ENCODE assay signal across 18 cellular contexts in the genomic region with DNA sequence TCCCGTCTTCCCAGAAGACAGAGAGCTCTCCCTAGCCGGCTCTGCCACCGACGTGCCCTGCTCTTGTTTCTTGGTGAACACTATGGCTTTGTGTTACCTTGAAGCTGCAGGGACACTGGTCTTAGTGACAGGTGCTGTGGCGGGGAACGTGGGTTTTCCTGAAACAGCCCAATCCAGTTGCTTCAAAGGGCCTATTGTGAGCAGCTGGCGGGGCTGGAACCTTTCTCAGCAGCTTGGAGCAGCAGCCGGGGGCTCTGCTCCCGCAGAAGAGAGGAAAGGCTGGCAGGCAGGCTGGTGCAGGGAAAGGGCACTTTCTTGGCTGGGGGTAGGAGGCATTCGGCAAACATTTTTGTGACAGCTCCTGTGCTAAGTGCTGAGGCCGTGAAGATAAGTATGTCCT. TPM values are rescaled to one million over a fixed set of nuclear protein-coding genes. Genes with fewer than 3 reads are reported as not detected.
A peak's percentile ranks its signal among the peaks of the same experiment; 100 is the strongest.
DNase-seq lines count a peak whose midpoint lies in the region; ATAC-seq and TF ChIP-seq lines count a peak whose summit lies in the region.
"Had no signal": no experiment of that assay in that cellular context is flagged by ENCODE, and none has a peak within 500 bp of the region (broad histone marks: within the 10 kb centered on the region; RNA-seq: fewer than 3 reads in every experiment).

No MANE protein-coding gene starts in this region.

- H3K4me1 ChIP-seq in left ventricle myocardium inferior, result peaks cover 92% of the 10 kb centered on the region
- peaks cover 9 to 63% (median 41%) of the 10 kb centered on the region in 4 donors for H3K4me1 ChIP-seq in stomach

- TF ChIP-seq CTCF in left ventricle myocardium inferior (IDR thresholded peaks at IDR 0.05; ENCODE audit: borderline replicate concordance) (no peak), stomach (IDR thresholded peaks at IDR 0.05) (no peak)

- no peak for TF ChIP-seq POLR2A in stomach (IDR thresholded peaks at IDR 0.05)

- no peak for TF ChIP-seq EP300 in stomach (IDR thresholded peaks at IDR 0.05)

- H3K27me3 ChIP-seq in left ventricle myocardium inferior (ENCODE audit: low read depth) (no peaks in the 10 kb centered on the region), stomach (no peaks in the 10 kb centered on the region)

- intact Hi-C loops in left ventricle myocardium inferior (cut with micrococcal nuclease), result no loop called here
- intact Hi-C loops in stomach (cut with DNase I; ENCODE audit: low total_unique reads), result no loop called here

- ATAC-seq in HG03457 (IDR thresholded peaks at IDR 0.05; ENCODE audit: unreplicated experiment) (no peak), HG03354 (IDR thresholded peaks at IDR 0.05; ENCODE audit: poor library complexity, severe bottlenecking, unreplicated experiment) (no peak)
- ATAC-seq: CD8-positive, alpha-beta T cell; PC-3 had no signal

- 17 to 60% (median 34%) methylated on average over 8 to 11 of the region's 11 CpGs for WGBS in stomach, 5 donors

- H3K9me3 ChIP-seq in left ventricle myocardium inferior (replicated peaks), result no peaks in the 10 kb centered on the region
- H3K9me3 ChIP-seq in stomach, result no peaks in the 10 kb centered on the region
- H3K9me3 ChIP-seq: SK-N-SH had no signal

- peak overlapping the region; percentile 95 for H3K27ac ChIP-seq in left ventricle myocardium inferior (replicated peaks)
- H3K27ac ChIP-seq in stomach, result peak overlapping the region; percentile 11 to 75 (median 62)

- peak overlapping the region; percentile 61 for H3K4me3 ChIP-seq in left ventricle myocardium inferior
- H3K4me3 ChIP-seq in stomach, result no peak overlapping the region

- DNase-seq in NCI-H526 (lab: John Stamatoyannopoulos, UW) (peak; percentile 81 to 88), cerebellar cortex (ENCODE audit: low spot score) (peak; percentile 59), left ventricle myocardium inferior (no peak), stomach (peak; percentile 57), NCI-H82 (lab: John Stamatoyannopoulos, UW) (no peak)
- DNase-seq in activated T-cell treated with anti-CD3 and anti-CD28 coated beads, Interleukin-2, amount 50 U/mL, for 1 hour, result no peak
- DNase-seq: CD8-positive, alpha-beta T cell; DMS79 treated with DMSO at 0.1 percent for 48 hours; GDM1; IMR-90; Kasumi-1; NCI-H187 treated with DMSO at 0.1 percent for 48 hours; NK-92 treated with Interleukin-12 subunit alpha and Interleukin-12 subunit beta, amount 100 ng/mL, for 24 hours; PC-3; SK-N-SH had no signal

- H3K36me3 ChIP-seq in left ventricle myocardium inferior (peaks cover 21% of the 10 kb centered on the region), stomach (no peaks in the 10 kb centered on the region)

RNA-seq across cellular contexts. Expression of gene MYZAP, which starts 12.8 kb away (rescaled TPM):
- 934 TPM for total RNA-seq in left ventricle myocardium inferior
- total RNA-seq in stomach, result 10 to 100 TPM in 4 of 5 donors, not detected in 1; 15.2 to 59.8 (median 33.2) TPM
- 10 to 100 TPM in 2 of 3 donors, 1 to 10 TPM in 1; 9.4 to 31.3 (median 13.5) TPM for polyA plus RNA-seq in stomach
- total RNA-seq: IMR-90 had no signal
- polyA plus RNA-seq: AG04450, IMR-90 had no signal

Comparison
In these comparisons a context has a peak if more than half of its experiments do, and no peak if none do; other contexts are left out.
1. DNase-seq: peak in NCI-H526 (2 of 2), cerebellar cortex (single experiment) and stomach (single experiment); none in left ventricle myocardium inferior (single experiment), activated T-cell treated with anti-CD3 and anti-CD28 coated beads, Interleukin-2, amount 50 U/mL, for 1 hour (single experiment) and NCI-H82 (single experiment).
2. RNA of gene MYZAP, which starts 12.8 kb away (total RNA-seq): 934 TPM in left ventricle myocardium inferior (single experiment); 15.2 to 59.8 TPM in stomach; every median in the first group is over 10 times any median in the second.